In genomic region chr6:53070808-53071207, GRCh38 we compare ENCODE assay signal across 9 cellular contexts. TPM values are rescaled to one million over a fixed set of nuclear protein-coding genes. Genes with fewer than 3 reads are reported as not detected.
A peak's percentile ranks its signal among the peaks of the same experiment; 100 is the strongest.
DNase-seq lines count a peak whose midpoint lies in the region; ATAC-seq, FAIRE-seq and TF ChIP-seq lines count a peak whose summit lies in the region.
"Had no signal": no experiment of that assay in that cellular context is flagged by ENCODE, and none has a peak within 500 bp of the region (broad histone marks: within the 10 kb centered on the region; RNA-seq: fewer than 3 reads in every experiment).

No MANE protein-coding gene starts in this region.

- CTCF ChIA-PET in MCF 10A (lab: Yijun Ruan, JAX), result no interaction called here

- H3K36me3 Mint-ChIP-seq in activated naive CD4-positive, alpha-beta T cell treated with anti-CD3 and anti-CD28 coated beads, Interleukin-2, amount 50 U/mL, for 24 hours, result peaks cover 4% of the 10 kb centered on the region
- H3K36me3 Mint-ChIP-seq in MCF 10A (ENCODE audit: insufficient read depth, unreplicated experiment), result peaks cover 54% of the 10 kb centered on the region

- no peak overlapping the region for H3K9ac ChIP-seq in OCI-LY3 (ENCODE audit: low read length)
- H3K9ac ChIP-seq: BLaER1 treated with 17β-estradiol and CSF1 and Interleukin-3, amounts not matched to agents 10 nM and 100 nM had no signal

- peak overlapping the region; percentile 55 for H3K27ac Mint-ChIP-seq in activated naive CD4-positive, alpha-beta T cell treated with anti-CD3 and anti-CD28 coated beads, Interleukin-2, amount 50 U/mL, for 24 hours
- no peak overlapping the region for H3K27ac Mint-ChIP-seq in MCF 10A (ENCODE audit: low read depth, unreplicated experiment)

- peak overlapping the region; percentile 70 for H3K4me2 ChIP-seq in OCI-LY3 (ENCODE audit: low read length)
- H3K4me2 ChIP-seq: BLaER1 treated with 17β-estradiol and CSF1 and Interleukin-3, amounts not matched to agents 10 nM and 100 nM had no signal

- no peak overlapping the region for H2AFZ ChIP-seq in OCI-LY3 (ENCODE audit: low read depth, low read length)

- BruUV-seq in MCF 10A (replicated peaks; lab: Mats Ljungman, UMichigan), result no TSS peak

- TF ChIP-seq CTCF in OCI-LY3 (IDR thresholded peaks at IDR 0.05; ENCODE audit: low read depth, low read length) (peak; percentile 65), pancreas (IDR thresholded peaks at IDR 0.05) (no peak), MCF 10A (IDR thresholded peaks at IDR 0.05; ENCODE audit: unreplicated experiment) (no peak), spleen (IDR thresholded peaks at IDR 0.05 in 8 of 11, conservative IDR thresholded peaks at IDR 0.05 in 3 of 11) (no peak)

- POLR2A ChIA-PET in MCF 10A (lab: Yijun Ruan, JAX), result no interaction called here

- no peaks in the 10 kb centered on the region for H3K9me3 Mint-ChIP-seq in activated naive CD4-positive, alpha-beta T cell treated with anti-CD3 and anti-CD28 coated beads, Interleukin-2, amount 50 U/mL, for 24 hours
- no peaks in the 10 kb centered on the region for H3K9me3 Mint-ChIP-seq in MCF 10A (ENCODE audit: unreplicated experiment)

- peaks cover 46% of the 10 kb centered on the region for H3K4me1 ChIP-seq in OCI-LY3 (ENCODE audit: low read length)
- H3K4me1 ChIP-seq in pancreas, result peaks cover 9 to 26% (median 23%) of the 10 kb centered on the region in 3 donors
- peaks cover 18 to 62% (median 37%) of the 10 kb centered on the region in 6 donors for H3K4me1 ChIP-seq in spleen

- peaks cover 32% of the 10 kb centered on the region for H3K36me3 ChIP-seq in OCI-LY3 (replicated peaks; ENCODE audit: low read depth, low read length)
- H3K36me3 ChIP-seq in pancreas, result peaks cover 0 to 28% (median 6%) of the 10 kb centered on the region in 3 donors
- H3K36me3 ChIP-seq in spleen, result peaks cover 0 to 51% (median 33%) of the 10 kb centered on the region in 6 donors

- ATAC-seq in HG02588 (IDR thresholded peaks at IDR 0.05; ENCODE audit: unreplicated experiment) (peak; percentile 71), pancreas (no peak)
- ATAC-seq in stimulated activated naive CD8-positive, alpha-beta T cell treated with anti-CD3 and anti-CD28 coated beads, Interleukin-15, Interleukin-2, amounts not matched to agents 100 U/mL and 50 U/mL, for 24 hours, result peak; percentile 96

- H4K20me1 ChIP-seq in OCI-LY3 (ENCODE audit: insufficient read depth, low read length), result peaks cover 15% of the 10 kb centered on the region

- no peaks in the 10 kb centered on the region for H3K9me3 ChIP-seq in OCI-LY3 (ENCODE audit: insufficient read depth, low read length)
- no peaks in the 10 kb centered on the region for H3K9me3 ChIP-seq in pancreas
- H3K9me3 ChIP-seq in spleen, result no peaks in the 10 kb centered on the region
- H3K9me3 ChIP-seq: BLaER1 treated with 17β-estradiol and CSF1 and Interleukin-3, amounts not matched to agents 10 nM and 100 nM had no signal

- DNase-seq in activated naive CD4-positive, alpha-beta T cell treated with Interleukin-2 at 50 U/mL for 16 hours, result no peak
- DNase-seq in stimulated activated naive CD8-positive, alpha-beta T cell treated with anti-CD3 and anti-CD28 coated beads, Interleukin-15, Interleukin-2, amounts not matched to agents 100 U/mL and 50 U/mL, for 24 hours, result no peak
- DNase-seq in pancreas (no peak), MCF 10A (ENCODE audit: unreplicated experiment) (no peak), spleen (no peak)

- no peak for TF ChIP-seq POLR2A in spleen (IDR thresholded peaks at IDR 0.05)

- H3K79me2 ChIP-seq in OCI-LY3 (ENCODE audit: low read length), result peaks cover 43% of the 10 kb centered on the region

- H3K27ac ChIP-seq in OCI-LY3 (ENCODE audit: low read length) (peak overlapping the region; percentile 56), pancreas (no peak overlapping the region), spleen (no peak overlapping the region)
- H3K27ac ChIP-seq: BLaER1 treated with 17β-estradiol and CSF1 and Interleukin-3, amounts not matched to agents 10 nM and 100 nM had no signal

- no peaks in the 10 kb centered on the region for H3K27me3 ChIP-seq in OCI-LY3 (ENCODE audit: low read depth, low read length)
- no peaks in the 10 kb centered on the region for H3K27me3 ChIP-seq in pancreas
- no peaks in the 10 kb centered on the region for H3K27me3 ChIP-seq in spleen (replicated peaks in 1 of 7)
- H3K27me3 ChIP-seq: BLaER1 treated with 17β-estradiol and CSF1 and Interleukin-3, amounts not matched to agents 10 nM and 100 nM had no signal

- no peaks in the 10 kb centered on the region for H3K27me3 Mint-ChIP-seq in activated naive CD4-positive, alpha-beta T cell treated with anti-CD3 and anti-CD28 coated beads, Interleukin-2, amount 50 U/mL, for 24 hours
- no peaks in the 10 kb centered on the region for H3K27me3 Mint-ChIP-seq in MCF 10A (ENCODE audit: insufficient read depth, unreplicated experiment)

- peak overlapping the region; percentile 40 for H3K4me3 ChIP-seq in OCI-LY3 (ENCODE audit: low read length)
- H3K4me3 ChIP-seq in pancreas, result no peak overlapping the region
- no peak overlapping the region for H3K4me3 ChIP-seq in spleen
- H3K4me3 ChIP-seq: BLaER1 treated with 17β-estradiol and CSF1 and Interleukin-3, amounts not matched to agents 10 nM and 100 nM had no signal

- intact Hi-C loops in pancreas (cut with DNase I) (no loop called here), MCF 10A (cut with micrococcal nuclease) (no loop called here), spleen (cut with DNase I; ENCODE audit: low total_unique reads) (no loop called here)

- FAIRE-seq in pancreas (lab: Jason Lieb, UNC), result no peak

- H3K4me3 Mint-ChIP-seq in activated naive CD4-positive, alpha-beta T cell treated with anti-CD3 and anti-CD28 coated beads, Interleukin-2, amount 50 U/mL, for 24 hours, result no peak overlapping the region
- no peak overlapping the region for H3K4me3 Mint-ChIP-seq in MCF 10A (ENCODE audit: unreplicated experiment)

- 67 to 69% methylated on average over 1 of the region's 1 CpG for WGBS in pancreas, 2 donors
- WGBS in spleen, 5 donors, result 51 to 77% (median 55%) methylated on average over 1 of the region's 1 CpG

- H3K4me1 Mint-ChIP-seq in activated naive CD4-positive, alpha-beta T cell treated with anti-CD3 and anti-CD28 coated beads, Interleukin-2, amount 50 U/mL, for 24 hours, result peaks cover 43% of the 10 kb centered on the region
- H3K4me1 Mint-ChIP-seq in MCF 10A (ENCODE audit: insufficient read depth, unreplicated experiment), result peaks cover 11% of the 10 kb centered on the region

RNA-seq across cellular contexts. Expression of gene FBXO9, which starts 5.6 kb away (rescaled TPM):
- total RNA-seq in pancreas, result 10 to 100 TPM; 38.0 to 66.1 (median 50.8) TPM
- polyA plus RNA-seq in pancreas, result 10 to 100 TPM; 30.9 to 51.5 TPM
- total RNA-seq in MCF 10A (2022), result 54.4 and 63.6 TPM in 2 replicates
- 100 to 1,000 TPM in 3 of 7 donors, 10 to 100 TPM in 4; 58.8 to 115 (median 99.7) TPM for total RNA-seq in spleen
- 10 to 100 TPM; 21.4 to 28.6 (median 25.1) TPM for polyA plus RNA-seq in spleen

RNA-seq across cellular contexts. Expression of gene CILK1, which starts 9.2 kb away (rescaled TPM):
- total RNA-seq in pancreas (1 to 10 TPM; 3.5 to 9.0 (median 5.2) TPM), MCF 10A (2022) (4.4 and 5.3 TPM in 2 replicates), spleen (10 to 100 TPM in 4 of 7 donors, 1 to 10 TPM in 3; 7.0 to 15.7 (median 11.4) TPM)
- polyA plus RNA-seq in pancreas (1 to 10 TPM; 2.7 to 2.9 TPM), spleen (1 to 10 TPM; 3.0 to 3.3 (median 3.3) TPM)

Comparison
In these comparisons a context has a peak if more than half of its experiments do, and no peak if none do; other contexts are left out.
1. ATAC-seq: peak in HG02588 (single experiment) and stimulated activated naive CD8-positive, alpha-beta T cell treated with anti-CD3 and anti-CD28 coated beads, Interleukin-15, Interleukin-2, amounts not matched to agents 100 U/mL and 50 U/mL, for 24 hours (single experiment); none in pancreas (0 of 4).